Comparison of ENCODE assay signal across 17 cellular contexts in genomic region chr7:80247144-80247543, GRCh38.
"Had no signal": no experiment of that assay in that cellular context is flagged by ENCODE, and none has a peak within 500 bp of the region (broad histone marks: within the 10 kb centered on the region; RNA-seq: fewer than 3 reads in every experiment).

No MANE protein-coding gene starts in this region.

- ATAC-seq: activated naive CD4-positive, alpha-beta T cell treated with anti-CD3 and anti-CD28 coated beads, Interleukin-2, amount 50 U/mL, for 72 hours; esophagus mucosa; left lung; stimulated activated naive B cell treated with anti-CD40 and anti-IgM and Interleukin-4, amounts not matched to agents 10 μg/mL and 1 μg/mL and 100 μg/mL, for 72 hours had no signal

- H3K9me3 ChIP-seq: adrenal gland, left lung, thoracic aorta had no signal

- H3K36me3 ChIP-seq: adrenal gland, left lung, thoracic aorta had no signal

- H3K27me3 ChIP-seq: adrenal gland, left lung had no signal

- H3K4me1 ChIP-seq: adrenal gland, left lung had no signal

- H3K4me3 ChIP-seq: adrenal gland, left lung, thoracic aorta had no signal

- H3K27ac ChIP-seq: adrenal gland, left lung, thoracic aorta had no signal

- DNase-seq: activated B cell treated with CpG ODN at 0.5 μM for 24 hours; activated CD4-positive, alpha-beta memory T cell treated with anti-CD3 and anti-CD28 coated beads for 36 hours; activated CD4-positive, alpha-beta T cell treated with anti-CD3 and anti-CD28 coated beads for 4 hours; activated gamma-delta T cell treated with Interleukin-2 at 50 U/mL for 16 hours; activated T-cell treated with anti-CD3 and anti-CD28 coated beads for 4 hours; adrenal gland; cerebellar nuclear complex; effector CD8-positive, alpha-beta T cell; head of caudate nucleus; left lung; mammary epithelial cell; nephron progenitor cell; nucleus accumbens; stimulated activated naive B cell treated with anti-CD40 and anti-IgM and Interleukin-4, amounts not matched to agents 10 μg/mL and 1 μg/mL and 100 μg/mL, for 72 hours had no signal
